ENCODE assay signal across 29 cellular contexts in genomic region chr9:91502475-91502874, GRCh38.
"Had no signal": no experiment of that assay in that cellular context is flagged by ENCODE, and none has a peak within 500 bp of the region (broad histone marks: within the 10 kb centered on the region; RNA-seq: fewer than 3 reads in every experiment).

No MANE protein-coding gene starts in this region.

- H3K9me3 Mint-ChIP-seq: activated B cell treated with CpG ODN at 0.5 μM for 24 hours; activated CD8-positive, alpha-beta T cell treated with anti-CD3 and anti-CD28 coated beads for 36 hours; activated T-cell treated with anti-CD3 and anti-CD28 coated beads, Interleukin-2, amount 50 U/mL, for 4 hours; activated T-helper 17 cell treated with anti-CD3 and anti-CD28 coated beads, Interleukin-2, amount 50 U/mL, for 72 hours; T-cell; T-helper 1 cell treated with Interleukin-12 subunit alpha and Interleukin-12 subunit beta and Interleukin-4 antibody, amounts not matched to agents 30 μg/mL and 1 μg/mL, for 36 hours had no signal

- ATAC-seq: activated CD4-positive, CD25-positive, alpha-beta regulatory T cell treated with anti-CD3 and anti-CD28 coated beads, Interleukin-2, amount 50 U/mL, for 24 hours; activated CD8-positive, alpha-beta T cell treated with anti-CD3 and anti-CD28 coated beads for 36 hours; activated T-cell treated with anti-CD3 and anti-CD28 coated beads, Interleukin-2, amount 50 U/mL, for 4 hours; activated T-helper 17 cell treated with anti-CD3 and anti-CD28 coated beads, Interleukin-2, amount 50 U/mL, for 72 hours; body of pancreas; T-cell had no signal

- H3K4me3 Mint-ChIP-seq: activated B cell treated with CpG ODN at 0.5 μM for 24 hours; activated CD8-positive, alpha-beta T cell treated with anti-CD3 and anti-CD28 coated beads for 36 hours; activated naive CD8-positive, alpha-beta T cell; activated T-cell treated with anti-CD3 and anti-CD28 coated beads, Interleukin-2, amount 50 U/mL, for 4 hours; activated T-helper 17 cell treated with anti-CD3 and anti-CD28 coated beads, Interleukin-2, amount 50 U/mL, for 72 hours; T-cell; T-helper 1 cell treated with Interleukin-12 subunit alpha and Interleukin-12 subunit beta and Interleukin-4 antibody, amounts not matched to agents 30 μg/mL and 1 μg/mL, for 36 hours had no signal

- H3K4me3 ChIP-seq: adrenal gland, body of pancreas, esophagus squamous epithelium had no signal

- H3K4me1 Mint-ChIP-seq: activated B cell treated with CpG ODN at 0.5 μM for 24 hours; activated T-helper 17 cell treated with anti-CD3 and anti-CD28 coated beads, Interleukin-2, amount 50 U/mL, for 72 hours; T-cell had no signal

- H3K4me1 ChIP-seq: adrenal gland, body of pancreas, esophagus squamous epithelium had no signal

- H3K36me3 Mint-ChIP-seq: activated naive CD8-positive, alpha-beta T cell; T-cell had no signal

- H3K9me3 ChIP-seq: adrenal gland, body of pancreas, esophagus squamous epithelium had no signal

- H3K27ac Mint-ChIP-seq: activated B cell treated with CpG ODN at 0.5 μM for 24 hours; activated CD8-positive, alpha-beta T cell treated with anti-CD3 and anti-CD28 coated beads for 36 hours; activated naive CD8-positive, alpha-beta T cell; activated T-helper 17 cell treated with anti-CD3 and anti-CD28 coated beads, Interleukin-2, amount 50 U/mL, for 72 hours; T-cell; T-helper 1 cell treated with Interleukin-12 subunit alpha and Interleukin-12 subunit beta and Interleukin-4 antibody, amounts not matched to agents 30 μg/mL and 1 μg/mL, for 36 hours had no signal

- H3K36me3 ChIP-seq: adrenal gland, esophagus squamous epithelium, WERI-Rb-1 had no signal

- DNase-seq: activated B cell treated with CpG ODN at 0.5 μM for 24 hours; activated CD4-positive, alpha-beta T cell treated with anti-CD3 and anti-CD28 coated beads for 48 hours; activated CD4-positive, alpha-beta T cell treated with anti-CD3 and anti-CD28 coated beads, Interleukin-2, amount 50 U/mL, for 1 hour; activated CD4-positive, alpha-beta T cell treated with anti-CD3 and anti-CD28 coated beads, Interleukin-2, amount 50 U/mL, for 48 hours; activated CD8-positive, alpha-beta memory T cell treated with anti-CD3 and anti-CD28 coated beads for 24 hours; activated CD8-positive, alpha-beta T cell treated with anti-CD3 and anti-CD28 coated beads for 36 hours; activated effector memory CD4-positive, alpha-beta T cell treated with Interleukin-2 at 50 U/mL for 16 hours; activated gamma-delta T cell treated with Interleukin-2 at 50 U/mL for 16 hours; activated naive CD4-positive, alpha-beta T cell treated with anti-CD3 and anti-CD28 coated beads, Interleukin-2, amount 50 U/mL, for 16 hours; activated naive CD4-positive, alpha-beta T cell treated with Interleukin-2 at 50 U/mL for 16 hours; activated T-cell treated with anti-CD3 and anti-CD28 coated beads, Interleukin-2, amount 50 U/mL, for 4 hours; adrenal gland; amygdala; aorta; body of pancreas; caudate nucleus; cortex of kidney; dermis blood vessel endothelial cell; effector CD4-positive, alpha-beta T cell; esophagus squamous epithelium; SW 1271; T-cell; T1000; WERI-Rb-1 had no signal

- H3K27me3 ChIP-seq: adrenal gland, body of pancreas, esophagus squamous epithelium had no signal

- H3K27ac ChIP-seq: adrenal gland, body of pancreas, epithelial cell of prostate, esophagus squamous epithelium, WERI-Rb-1 had no signal
